ENCODE assay signal across 1 cellular context in genomic region chr5:2740051-2740848, GRCh38.
TF ChIP-seq lines count a peak whose summit lies in the region.

No MANE protein-coding gene starts in this region.

TF ChIP-seq in GM23338, 12 proteins besides CTCF, POLR2A, EP300 and RAD21 (continued from another document):
- TF ChIP-seq POLR2AphosphoS5 (IDR thresholded peaks at IDR 0.05; ENCODE audit: low read depth) (no peak), JUNB (IDR thresholded peaks at IDR 0.05; ENCODE audit: unreplicated experiment) (no peak), NANOG (IDR thresholded peaks at IDR 0.05; ENCODE audit: borderline replicate concordance) (no peak), EZH2phosphoT487 (IDR thresholded peaks at IDR 0.05; ENCODE audit: unreplicated experiment) (peak; percentile 62), EZH2 (IDR thresholded peaks at IDR 0.05; ENCODE audit: low read depth, unreplicated experiment) (peak; percentile 84), ETS1 (IDR thresholded peaks at IDR 0.05) (no peak), ZNF331 (CRISPR knock-in tag; IDR thresholded peaks at IDR 0.05; ENCODE audit: low read depth) (no peak)
- TF ChIP-seq, protein P1, sequence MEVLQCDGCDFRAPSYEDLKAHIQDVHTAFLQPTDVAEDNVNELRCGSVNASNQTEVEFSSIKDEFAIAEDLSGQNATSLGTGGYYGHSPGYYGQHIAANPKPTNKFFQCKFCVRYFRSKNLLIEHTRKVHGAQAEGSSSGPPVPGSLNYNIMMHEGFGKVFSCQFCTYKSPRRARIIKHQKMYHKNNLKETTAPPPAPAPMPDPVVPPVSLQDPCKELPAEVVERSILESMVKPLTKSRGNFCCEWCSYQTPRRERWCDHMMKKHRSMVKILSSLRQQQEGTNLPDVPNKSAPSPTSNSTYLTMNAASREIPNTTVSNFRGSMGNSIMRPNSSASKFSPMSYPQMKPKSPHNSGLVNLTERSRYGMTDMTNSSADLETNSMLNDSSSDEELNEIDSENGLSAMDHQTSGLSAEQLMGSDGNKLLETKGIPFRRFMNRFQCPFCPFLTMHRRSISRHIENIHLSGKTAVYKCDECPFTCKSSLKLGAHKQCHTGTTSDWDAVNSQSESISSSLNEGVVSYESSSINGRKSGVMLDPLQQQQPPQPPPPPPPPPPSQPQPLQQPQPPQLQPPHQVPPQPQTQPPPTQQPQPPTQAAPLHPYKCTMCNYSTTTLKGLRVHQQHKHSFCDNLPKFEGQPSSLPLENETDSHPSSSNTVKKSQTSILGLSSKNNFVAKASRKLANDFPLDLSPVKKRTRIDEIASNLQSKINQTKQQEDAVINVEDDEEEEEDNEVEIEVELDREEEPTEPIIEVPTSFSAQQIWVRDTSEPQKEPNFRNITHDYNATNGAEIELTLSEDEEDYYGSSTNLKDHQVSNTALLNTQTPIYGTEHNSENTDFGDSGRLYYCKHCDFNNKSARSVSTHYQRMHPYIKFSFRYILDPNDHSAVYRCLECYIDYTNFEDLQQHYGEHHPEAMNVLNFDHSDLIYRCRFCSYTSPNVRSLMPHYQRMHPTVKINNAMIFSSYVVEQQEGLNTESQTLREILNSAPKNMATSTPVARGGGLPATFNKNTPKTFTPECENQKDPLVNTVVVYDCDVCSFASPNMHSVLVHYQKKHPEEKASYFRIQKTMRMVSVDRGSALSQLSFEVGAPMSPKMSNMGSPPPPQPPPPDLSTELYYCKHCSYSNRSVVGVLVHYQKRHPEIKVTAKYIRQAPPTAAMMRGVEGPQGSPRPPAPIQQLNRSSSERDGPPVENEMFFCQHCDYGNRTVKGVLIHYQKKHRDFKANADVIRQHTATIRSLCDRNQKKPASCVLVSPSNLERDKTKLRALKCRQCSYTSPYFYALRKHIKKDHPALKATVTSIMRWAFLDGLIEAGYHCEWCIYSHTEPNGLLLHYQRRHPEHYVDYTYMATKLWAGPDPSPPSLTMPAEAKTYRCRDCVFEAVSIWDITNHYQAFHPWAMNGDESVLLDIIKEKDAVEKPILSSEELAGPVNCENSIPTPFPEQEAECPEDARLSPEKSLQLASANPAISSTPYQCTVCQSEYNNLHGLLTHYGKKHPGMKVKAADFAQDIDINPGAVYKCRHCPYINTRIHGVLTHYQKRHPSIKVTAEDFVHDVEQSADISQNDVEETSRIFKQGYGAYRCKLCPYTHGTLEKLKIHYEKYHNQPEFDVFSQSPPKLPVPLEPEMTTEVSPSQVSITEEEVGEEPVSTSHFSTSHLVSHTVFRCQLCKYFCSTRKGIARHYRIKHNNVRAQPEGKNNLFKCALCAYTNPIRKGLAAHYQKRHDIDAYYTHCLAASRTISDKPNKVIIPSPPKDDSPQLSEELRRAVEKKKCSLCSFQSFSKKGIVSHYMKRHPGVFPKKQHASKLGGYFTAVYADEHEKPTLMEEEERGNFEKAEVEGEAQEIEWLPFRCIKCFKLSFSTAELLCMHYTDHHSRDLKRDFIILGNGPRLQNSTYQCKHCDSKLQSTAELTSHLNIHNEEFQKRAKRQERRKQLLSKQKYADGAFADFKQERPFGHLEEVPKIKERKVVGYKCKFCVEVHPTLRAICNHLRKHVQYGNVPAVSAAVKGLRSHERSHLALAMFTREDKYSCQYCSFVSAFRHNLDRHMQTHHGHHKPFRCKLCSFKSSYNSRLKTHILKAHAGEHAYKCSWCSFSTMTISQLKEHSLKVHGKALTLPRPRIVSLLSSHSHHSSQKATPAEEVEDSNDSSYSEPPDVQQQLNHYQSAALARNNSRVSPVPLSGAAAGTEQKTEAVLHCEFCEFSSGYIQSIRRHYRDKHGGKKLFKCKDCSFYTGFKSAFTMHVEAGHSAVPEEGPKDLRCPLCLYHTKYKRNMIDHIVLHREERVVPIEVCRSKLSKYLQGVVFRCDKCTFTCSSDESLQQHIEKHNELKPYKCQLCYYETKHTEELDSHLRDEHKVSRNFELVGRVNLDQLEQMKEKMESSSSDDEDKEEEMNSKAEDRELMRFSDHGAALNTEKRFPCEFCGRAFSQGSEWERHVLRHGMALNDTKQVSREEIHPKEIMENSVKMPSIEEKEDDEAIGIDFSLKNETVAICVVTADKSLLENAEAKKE (CRISPR knock-in tag; IDR thresholded peaks at IDR 0.05), result no peak
- TF ChIP-seq, protein P2, sequence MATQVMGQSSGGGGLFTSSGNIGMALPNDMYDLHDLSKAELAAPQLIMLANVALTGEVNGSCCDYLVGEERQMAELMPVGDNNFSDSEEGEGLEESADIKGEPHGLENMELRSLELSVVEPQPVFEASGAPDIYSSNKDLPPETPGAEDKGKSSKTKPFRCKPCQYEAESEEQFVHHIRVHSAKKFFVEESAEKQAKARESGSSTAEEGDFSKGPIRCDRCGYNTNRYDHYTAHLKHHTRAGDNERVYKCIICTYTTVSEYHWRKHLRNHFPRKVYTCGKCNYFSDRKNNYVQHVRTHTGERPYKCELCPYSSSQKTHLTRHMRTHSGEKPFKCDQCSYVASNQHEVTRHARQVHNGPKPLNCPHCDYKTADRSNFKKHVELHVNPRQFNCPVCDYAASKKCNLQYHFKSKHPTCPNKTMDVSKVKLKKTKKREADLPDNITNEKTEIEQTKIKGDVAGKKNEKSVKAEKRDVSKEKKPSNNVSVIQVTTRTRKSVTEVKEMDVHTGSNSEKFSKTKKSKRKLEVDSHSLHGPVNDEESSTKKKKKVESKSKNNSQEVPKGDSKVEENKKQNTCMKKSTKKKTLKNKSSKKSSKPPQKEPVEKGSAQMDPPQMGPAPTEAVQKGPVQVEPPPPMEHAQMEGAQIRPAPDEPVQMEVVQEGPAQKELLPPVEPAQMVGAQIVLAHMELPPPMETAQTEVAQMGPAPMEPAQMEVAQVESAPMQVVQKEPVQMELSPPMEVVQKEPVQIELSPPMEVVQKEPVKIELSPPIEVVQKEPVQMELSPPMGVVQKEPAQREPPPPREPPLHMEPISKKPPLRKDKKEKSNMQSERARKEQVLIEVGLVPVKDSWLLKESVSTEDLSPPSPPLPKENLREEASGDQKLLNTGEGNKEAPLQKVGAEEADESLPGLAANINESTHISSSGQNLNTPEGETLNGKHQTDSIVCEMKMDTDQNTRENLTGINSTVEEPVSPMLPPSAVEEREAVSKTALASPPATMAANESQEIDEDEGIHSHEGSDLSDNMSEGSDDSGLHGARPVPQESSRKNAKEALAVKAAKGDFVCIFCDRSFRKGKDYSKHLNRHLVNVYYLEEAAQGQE (IDR thresholded peaks at IDR 0.05; ENCODE audit: unreplicated experiment), result no peak
